In the genomic region with DNA sequence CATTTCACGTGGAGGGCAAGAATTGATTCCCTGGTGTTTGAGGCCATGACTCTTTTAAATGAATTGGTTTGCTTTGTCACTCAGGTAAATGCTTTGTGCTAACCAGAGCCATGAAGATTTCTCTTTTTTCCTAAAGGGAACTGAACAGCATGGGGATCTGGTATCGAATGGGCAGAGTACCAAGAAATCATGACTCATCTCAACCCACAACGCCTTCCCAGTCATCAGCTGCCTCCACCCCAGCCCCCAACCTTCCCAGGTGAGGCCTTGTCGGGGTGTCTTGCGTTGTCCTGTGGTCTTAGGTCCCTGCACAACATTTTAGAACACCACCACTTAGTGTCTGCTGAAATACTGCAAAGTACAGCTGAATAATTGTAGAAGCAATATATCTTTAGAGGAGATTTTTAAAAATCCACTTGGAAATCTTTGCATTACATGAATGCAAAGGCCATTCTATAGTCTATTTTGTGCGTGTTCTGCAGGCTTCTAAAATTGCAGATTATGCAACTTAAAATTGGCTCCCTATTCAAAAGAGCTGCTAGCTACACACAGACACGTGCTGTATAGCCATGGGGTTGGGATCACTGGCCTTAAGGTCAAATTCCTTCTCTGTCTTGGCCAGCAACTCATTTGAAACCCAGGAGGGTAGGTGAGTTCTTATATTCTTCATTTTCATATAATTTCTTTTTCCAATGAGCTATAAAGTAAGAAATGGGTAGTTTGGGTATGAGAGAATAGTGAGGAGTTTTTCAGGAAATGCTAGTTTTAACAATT, we compare ENCODE assay signal across 9 cellular contexts.
DNase-seq lines count a peak whose midpoint lies in the region; ATAC-seq and TF ChIP-seq lines count a peak whose summit lies in the region.
"Had no signal": no experiment of that assay in that cellular context is flagged by ENCODE, and none has a peak within 500 bp of the region (broad histone marks: within the 10 kb centered on the region; RNA-seq: fewer than 3 reads in every experiment).

No MANE protein-coding gene starts in this region.

- peaks cover 11% of the 10 kb centered on the region for H3K27me3 Mint-ChIP-seq in activated T-cell treated with anti-CD3 and anti-CD28 coated beads, Interleukin-2, amount 50 U/mL, for 72 hours (ENCODE audit: low read depth)
- H3K27me3 Mint-ChIP-seq in activated T-cell treated with anti-CD3 and anti-CD28 coated beads, Interleukin-2, amount 50 U/mL, for 4 hours (ENCODE audit: low read depth) = no peaks in the 10 kb centered on the region

- H4K20me1 ChIP-seq in SK-N-SH (ENCODE audit: insufficient read depth) = no peaks in the 10 kb centered on the region; the same call in 1 of the 2 replicates

- H3K9ac ChIP-seq in SK-N-SH = no peak overlapping the region

- WGBS in SK-N-SH (ENCODE audit: low lambda C conversion rate) = 61% methylated on average over 7 of the region's 7 CpGs
- WGBS in tibial nerve, 2 donors = 29 to 39% methylated on average over 7 of the region's 7 CpGs

- H3K4me1 ChIP-seq in SK-N-SH (ENCODE audit: control insufficient read depth in 1 of 2, insufficient read depth in 2 of 2, low read depth in 1 of 2, low read length in 1 of 2) (peaks cover 4 to 5% of the 10 kb centered on the region in 2 experiments; a peak in 1 of 4 replicates), tibial nerve (peaks cover 0 to 69% (median 20%) of the 10 kb centered on the region in 4 donors)

- no peak for TF ChIP-seq RAD21 in SK-N-SH (IDR thresholded peaks at IDR 0.05; ENCODE audit: low read length)

- peak overlapping the region; percentile 77 to 79 for H3K4me3 Mint-ChIP-seq in activated T-cell treated with anti-CD3 and anti-CD28 coated beads, Interleukin-2, amount 50 U/mL, for 72 hours
- H3K4me3 Mint-ChIP-seq in activated T-cell treated with anti-CD3 and anti-CD28 coated beads, Interleukin-2, amount 50 U/mL, for 4 hours = no peak overlapping the region
- H3K4me3 Mint-ChIP-seq in stimulated activated effector memory CD8-positive, alpha-beta T cell treated with anti-CD3 and anti-CD28 coated beads, Interleukin-12 subunit alpha, Interleukin-12 subunit beta, amount 100 ng/mL, for 72 hours = no peak overlapping the region

- H3K4me3 ChIP-seq in SK-N-SH (ENCODE audit: low read depth in 2 of 2, low read length in 1 of 2) = no peak overlapping the region
- no peak overlapping the region for H3K4me3 ChIP-seq in fibroblast of mammary gland (ENCODE audit: control insufficient read depth, low read depth, low read length)
- H3K4me3 ChIP-seq in tibial nerve = no peak overlapping the region

- peaks cover 4 to 21% of the 10 kb centered on the region in 2 experiments for H3K36me3 ChIP-seq in SK-N-SH (replicated peaks in 1 of 2; ENCODE audit: control insufficient read depth in 1 of 2, insufficient read depth in 2 of 2, low read length in 1 of 2)
- peaks cover 0 to 77% (median 0%) of the 10 kb centered on the region in 3 donors for H3K36me3 ChIP-seq in tibial nerve

- peaks cover 4 to 5% of the 10 kb centered on the region in 2 donors for H3K36me3 Mint-ChIP-seq in activated T-cell treated with anti-CD3 and anti-CD28 coated beads, Interleukin-2, amount 50 U/mL, for 72 hours (ENCODE audit: insufficient read depth in 2 of 2)
- H3K36me3 Mint-ChIP-seq in activated T-cell treated with anti-CD3 and anti-CD28 coated beads, Interleukin-2, amount 50 U/mL, for 4 hours (ENCODE audit: insufficient read depth) = peaks cover 5% of the 10 kb centered on the region
- H3K36me3 Mint-ChIP-seq in stimulated activated effector memory CD8-positive, alpha-beta T cell treated with anti-CD3 and anti-CD28 coated beads, Interleukin-12 subunit alpha, Interleukin-12 subunit beta, amount 100 ng/mL, for 72 hours = peaks cover 38% of the 10 kb centered on the region

- H3K27me3 ChIP-seq in SK-N-SH (ENCODE audit: insufficient read depth) (no peaks in the 10 kb centered on the region), tibial nerve (no peaks in the 10 kb centered on the region)

- no peak overlapping the region for H3K4me2 ChIP-seq in SK-N-SH

- no peaks in the 10 kb centered on the region for H3K9me2 ChIP-seq in SK-N-SH

- no peak for ATAC-seq in activated T-cell treated with anti-CD3 and anti-CD28 coated beads, Interleukin-2, amount 50 U/mL, for 72 hours (replicated peaks in 1 of 2)
- ATAC-seq in activated T-cell treated with anti-CD3 and anti-CD28 coated beads, Interleukin-2, amount 50 U/mL, for 4 hours = no peak
- no peak for ATAC-seq in stimulated activated effector memory CD8-positive, alpha-beta T cell treated with anti-CD3 and anti-CD28 coated beads, Interleukin-12 subunit alpha, Interleukin-12 subunit beta, amount 100 ng/mL, for 72 hours
- ATAC-seq: activated CD4-positive, CD25-positive, alpha-beta regulatory T cell treated with anti-CD3 and anti-CD28 coated beads, Interleukin-2, amount 50 U/mL, for 24 hours had no signal

- no peak overlapping the region for H2AFZ ChIP-seq in SK-N-SH (ENCODE audit: low read depth)

- no peak for TF ChIP-seq POLR2A in tibial nerve (IDR thresholded peaks at IDR 0.05)

- H3F3A ChIP-seq in SK-N-SH (replicated peaks; ENCODE audit: insufficient read depth) = peaks cover 10% of the 10 kb centered on the region

- no peak for TF ChIP-seq EP300 in SK-N-SH (IDR thresholded peaks at IDR 0.05; ENCODE audit: borderline replicate concordance in 1 of 2, low read depth in 1 of 2, low read length in 1 of 2)
- TF ChIP-seq EP300 in tibial nerve (IDR thresholded peaks at IDR 0.05) = no peak

- H3K27ac Mint-ChIP-seq in activated T-cell treated with anti-CD3 and anti-CD28 coated beads, Interleukin-2, amount 50 U/mL, for 72 hours = peak overlapping the region; percentile 3
- no peak overlapping the region for H3K27ac Mint-ChIP-seq in stimulated activated effector memory CD8-positive, alpha-beta T cell treated with anti-CD3 and anti-CD28 coated beads, Interleukin-12 subunit alpha, Interleukin-12 subunit beta, amount 100 ng/mL, for 72 hours

- H3K9me3 ChIP-seq in SK-N-SH = no peaks in the 10 kb centered on the region
- H3K9me3 ChIP-seq in tibial nerve = no peaks in the 10 kb centered on the region

- no peak overlapping the region for H3K27ac ChIP-seq in SK-N-SH (ENCODE audit: low read depth in 2 of 2, low read length in 1 of 2)
- H3K27ac ChIP-seq in tibial nerve = peak overlapping the region in 3 of 4 donors; percentile 8 to 86 (median 78)

- CTCF ChIA-PET in SK-N-SH (lab: Yijun Ruan, JAX) = interaction anchor here (0.9 to 4.9 kb wide), 7 partner anchors 9 to 988 kb away, joined by 3 to 51 read pairs (median 8); no protein-coding TSS in a partner anchor

- no peak for TF ChIP-seq CTCF in SK-N-SH (IDR thresholded peaks at IDR 0.05)
- no peak for TF ChIP-seq CTCF in fibroblast of mammary gland (conservative IDR thresholded peaks at IDR 0.05; ENCODE audit: control insufficient read depth, insufficient read depth, low read depth, low read length)
- no peak for TF ChIP-seq CTCF in tibial nerve (IDR thresholded peaks at IDR 0.05)

- peak; percentile 32 to 39 for DNase-seq in activated T-cell treated with anti-CD3 and anti-CD28 coated beads, Interleukin-2, amount 50 U/mL, for 72 hours
- DNase-seq in activated T-cell treated with anti-CD3 and anti-CD28 coated beads, Interleukin-2, amount 50 U/mL, for 4 hours = no peak
- DNase-seq in SK-N-SH (no peak), fibroblast of mammary gland (ENCODE audit: low read depth) (peak; percentile 71), tibial nerve (ENCODE audit: low spot score in 2 of 2) (no peak), NCI-H2029 treated with DMSO at 0.1 percent for 48 hours (lab: John Stamatoyannopoulos, UW) (no peak), D341Med (ENCODE audit: low spot score) (no peak)
- DNase-seq in stimulated activated effector memory CD8-positive, alpha-beta T cell treated with anti-CD3 and anti-CD28 coated beads, Interleukin-12 subunit alpha, Interleukin-12 subunit beta, amount 100 ng/mL, for 72 hours (ENCODE audit: low spot score in 2 of 2) = no peak

- H3K79me2 ChIP-seq in SK-N-SH (ENCODE audit: insufficient read depth) = no peaks in the 10 kb centered on the region

- no peaks in the 10 kb centered on the region for H3K9me3 Mint-ChIP-seq in activated T-cell treated with anti-CD3 and anti-CD28 coated beads, Interleukin-2, amount 50 U/mL, for 72 hours
- H3K9me3 Mint-ChIP-seq in activated T-cell treated with anti-CD3 and anti-CD28 coated beads, Interleukin-2, amount 50 U/mL, for 4 hours = no peaks in the 10 kb centered on the region
- H3K9me3 Mint-ChIP-seq in stimulated activated effector memory CD8-positive, alpha-beta T cell treated with anti-CD3 and anti-CD28 coated beads, Interleukin-12 subunit alpha, Interleukin-12 subunit beta, amount 100 ng/mL, for 72 hours = no peaks in the 10 kb centered on the region

- peaks cover 68% of the 10 kb centered on the region for H3K4me1 Mint-ChIP-seq in activated T-cell treated with anti-CD3 and anti-CD28 coated beads, Interleukin-2, amount 50 U/mL, for 72 hours (ENCODE audit: low read depth)
- peaks cover 37% of the 10 kb centered on the region for H3K4me1 Mint-ChIP-seq in activated T-cell treated with anti-CD3 and anti-CD28 coated beads, Interleukin-2, amount 50 U/mL, for 4 hours (ENCODE audit: low read depth)
- H3K4me1 Mint-ChIP-seq in stimulated activated effector memory CD8-positive, alpha-beta T cell treated with anti-CD3 and anti-CD28 coated beads, Interleukin-12 subunit alpha, Interleukin-12 subunit beta, amount 100 ng/mL, for 72 hours = peaks cover 61% of the 10 kb centered on the region

- POLR2A ChIA-PET in SK-N-SH (lab: Yijun Ruan, JAX) = no interaction called here

TF ChIP-seq in SK-N-SH, 30 proteins besides CTCF, POLR2A, EP300 and RAD21:
- TF ChIP-seq FOSL2 (IDR thresholded peaks at IDR 0.05; ENCODE audit: borderline replicate concordance, low read depth) (peak; percentile 80), MXI1 (IDR thresholded peaks at IDR 0.05; ENCODE audit: low read depth, low read length) (no peak), SIN3A (IDR thresholded peaks at IDR 0.05; ENCODE audit: borderline replicate concordance, low read depth, low read length) (no peak), JUND (IDR thresholded peaks at IDR 0.05) (peak; percentile 62), YY1 (IDR thresholded peaks at IDR 0.05; ENCODE audit: low read depth) (no peak), GATA2 (CRISPR knock-in tag; IDR thresholded peaks at IDR 0.05) (no peak), CHD2 (IDR thresholded peaks at IDR 0.05; ENCODE audit: low read length, partially characterized antibody) (no peak), NFIC (IDR thresholded peaks at IDR 0.05; ENCODE audit: borderline replicate concordance) (peak; percentile 58), FOXM1 (IDR thresholded peaks at IDR 0.05; ENCODE audit: low read depth) (no peak), SMC3 (IDR thresholded peaks at IDR 0.05; ENCODE audit: low read depth, low read length) (no peak), FOXJ3 (CRISPR knock-in tag; IDR thresholded peaks at IDR 0.05) (no peak), TCF12 (IDR thresholded peaks at IDR 0.05) (peak; percentile 44; the same call in 1 of the 2 replicates), ELF1 (IDR thresholded peaks at IDR 0.05) (no peak)
- TF ChIP-seq, protein P1, sequence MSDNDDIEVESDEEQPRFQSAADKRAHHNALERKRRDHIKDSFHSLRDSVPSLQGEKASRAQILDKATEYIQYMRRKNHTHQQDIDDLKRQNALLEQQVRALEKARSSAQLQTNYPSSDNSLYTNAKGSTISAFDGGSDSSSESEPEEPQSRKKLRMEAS (IDR thresholded peaks at IDR 0.05; ENCODE audit: low read depth) = no peak

Comparison
In these comparisons a context has a peak if more than half of its experiments do, and no peak if none do; other contexts are left out.
1. DNase-seq: peak in activated T-cell treated with anti-CD3 and anti-CD28 coated beads, Interleukin-2, amount 50 U/mL, for 72 hours (2 of 2) and fibroblast of mammary gland (single experiment); none in activated T-cell treated with anti-CD3 and anti-CD28 coated beads, Interleukin-2, amount 50 U/mL, for 4 hours (single experiment), SK-N-SH (single experiment), tibial nerve (0 of 2), NCI-H2029 treated with DMSO at 0.1 percent for 48 hours (single experiment), stimulated activated effector memory CD8-positive, alpha-beta T cell treated with anti-CD3 and anti-CD28 coated beads, Interleukin-12 subunit alpha, Interleukin-12 subunit beta, amount 100 ng/mL, for 72 hours (0 of 2) and D341Med (single experiment).
2. H3K4me3 Mint-ChIP-seq: peak in activated T-cell treated with anti-CD3 and anti-CD28 coated beads, Interleukin-2, amount 50 U/mL, for 72 hours (2 of 2); none in activated T-cell treated with anti-CD3 and anti-CD28 coated beads, Interleukin-2, amount 50 U/mL, for 4 hours (single experiment) and stimulated activated effector memory CD8-positive, alpha-beta T cell treated with anti-CD3 and anti-CD28 coated beads, Interleukin-12 subunit alpha, Interleukin-12 subunit beta, amount 100 ng/mL, for 72 hours (single experiment).
3. H3K27ac ChIP-seq: peak in tibial nerve (3 of 4); none in SK-N-SH (0 of 2).